In the genomic region with DNA sequence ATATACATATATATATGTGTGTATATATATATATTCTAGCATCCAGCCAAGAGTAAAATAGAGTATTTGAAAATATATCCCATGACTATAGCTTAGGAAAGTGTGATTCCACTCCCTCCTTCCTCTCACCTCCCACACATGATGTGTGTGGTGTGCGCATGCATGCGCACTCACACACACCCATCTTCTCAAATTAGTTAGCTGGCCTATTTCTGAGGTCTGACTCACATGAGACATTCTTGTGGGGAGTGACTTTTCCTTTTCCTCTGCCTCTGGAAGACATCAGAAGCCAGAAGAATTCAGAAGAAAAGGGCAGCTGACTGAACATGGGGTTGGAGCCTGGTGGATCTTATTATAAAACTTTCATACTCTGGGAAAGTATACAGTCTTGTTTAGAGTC, we compare ENCODE assay signal across 30 cellular contexts.
"Had no signal": no experiment of that assay in that cellular context is flagged by ENCODE, and none has a peak within 500 bp of the region (broad histone marks: within the 10 kb centered on the region; RNA-seq: fewer than 3 reads in every experiment).

No MANE protein-coding gene starts in this region.

- H3K36me3 Mint-ChIP-seq: stimulated activated memory B cell treated with anti-CD40 and anti-IgM and Interleukin-4, amounts not matched to agents 10 μg/mL and 1 μg/mL and 100 μg/mL, for 72 hours had no signal

- DNase-seq: natural killer cell; occipital lobe; ovary; psoas muscle; right cardiac atrium; right lobe of liver; sigmoid colon; spleen; stimulated activated CD4-positive, alpha-beta T cell treated with anti-CD3 and anti-CD28 coated beads, Interleukin-12 subunit alpha, Interleukin-12 subunit beta, amount 100 ng/mL, for 4 hours; stimulated activated CD4-positive, alpha-beta T cell treated with anti-CD3 and anti-CD28 coated beads, Interleukin-1b, Interleukin-23, amount 100 ng/mL, for 48 hours; stimulated activated CD4-positive, alpha-beta T cell treated with anti-CD3 and anti-CD28 coated beads, Interleukin-4, amount 100 ng/mL, for 1 hour; stimulated activated CD4-positive, alpha-beta T cell treated with anti-CD3 and anti-CD28 coated beads, Interleukin-4, amount 100 ng/mL, for 4 hours; stimulated activated CD8-positive, alpha-beta memory T cell treated with anti-CD3 and anti-CD28 coated beads, Interleukin-4, amount 100 ng/mL, for 48 hours; stimulated activated naive CD4-positive, alpha-beta T cell; stimulated activated naive CD8-positive, alpha-beta T cell treated with anti-CD3 and anti-CD28 coated beads, Interleukin-15, amount 100 ng/mL, for 72 hours; stimulated activated naive CD8-positive, alpha-beta T cell treated with anti-CD3 and anti-CD28 coated beads, Interleukin-15, Interleukin-2, amounts not matched to agents 100 U/mL and 50 U/mL, for 24 hours; substantia nigra; thyroid gland; trophoblast cell; upper lobe of left lung had no signal

- H3K27ac ChIP-seq: neural progenitor cell, ovary, parathyroid adenoma, psoas muscle, right lobe of liver, sigmoid colon, skin epidermis, spleen, thoracic aorta, thyroid gland, tibial nerve, upper lobe of left lung, vagina had no signal

- ATAC-seq: natural killer cell; psoas muscle; right cardiac atrium; right lobe of liver; stimulated activated memory B cell treated with anti-CD40 and anti-IgM and Interleukin-4, amounts not matched to agents 10 μg/mL and 1 μg/mL and 100 μg/mL, for 72 hours; stimulated activated naive CD8-positive, alpha-beta T cell treated with anti-CD3 and anti-CD28 coated beads, Interleukin-15, amount 100 ng/mL, for 72 hours; stimulated activated naive CD8-positive, alpha-beta T cell treated with anti-CD3 and anti-CD28 coated beads, Interleukin-15, Interleukin-2, amounts not matched to agents 100 U/mL and 50 U/mL, for 24 hours had no signal

- H3K4me1 Mint-ChIP-seq: natural killer cell; nephron; neural progenitor cell; stimulated activated memory B cell treated with anti-CD40 and anti-IgM and Interleukin-4, amounts not matched to agents 10 μg/mL and 1 μg/mL and 100 μg/mL, for 72 hours; stimulated activated naive CD8-positive, alpha-beta T cell treated with anti-CD3 and anti-CD28 coated beads, Interleukin-15, amount 100 ng/mL, for 72 hours had no signal

- H3K4me3 ChIP-seq: neural progenitor cell, ovary, psoas muscle, right lobe of liver, sigmoid colon, skin epidermis, smooth muscle cell, spleen, thoracic aorta, thyroid gland, tibial nerve, upper lobe of left lung, vagina had no signal

- H3K27ac Mint-ChIP-seq: natural killer cell; nephron; neural progenitor cell; progenitor cell of endocrine pancreas; stimulated activated memory B cell treated with anti-CD40 and anti-IgM and Interleukin-4, amounts not matched to agents 10 μg/mL and 1 μg/mL and 100 μg/mL, for 72 hours; stimulated activated naive CD8-positive, alpha-beta T cell treated with anti-CD3 and anti-CD28 coated beads, Interleukin-15, amount 100 ng/mL, for 72 hours had no signal

- H3K27me3 Mint-ChIP-seq: progenitor cell of endocrine pancreas; stimulated activated memory B cell treated with anti-CD40 and anti-IgM and Interleukin-4, amounts not matched to agents 10 μg/mL and 1 μg/mL and 100 μg/mL, for 72 hours; stimulated activated naive CD8-positive, alpha-beta T cell treated with anti-CD3 and anti-CD28 coated beads, Interleukin-15, amount 100 ng/mL, for 72 hours had no signal

- H3K4me1 ChIP-seq: neural progenitor cell, parathyroid adenoma, psoas muscle, right lobe of liver, sigmoid colon, spleen, thyroid gland, tibial nerve, upper lobe of left lung, vagina had no signal

- H3K9ac ChIP-seq: neural progenitor cell, parathyroid adenoma had no signal

- H3K4me3 Mint-ChIP-seq: natural killer cell; nephron; neural progenitor cell; stimulated activated memory B cell treated with anti-CD40 and anti-IgM and Interleukin-4, amounts not matched to agents 10 μg/mL and 1 μg/mL and 100 μg/mL, for 72 hours; stimulated activated naive CD8-positive, alpha-beta T cell treated with anti-CD3 and anti-CD28 coated beads, Interleukin-15, amount 100 ng/mL, for 72 hours had no signal

- H3K27me3 ChIP-seq: neural progenitor cell, ovary, right lobe of liver, sigmoid colon, spleen, thyroid gland, tibial nerve, upper lobe of left lung, vagina had no signal

- H3K36me3 ChIP-seq: neural progenitor cell, ovary, right lobe of liver, sigmoid colon, spleen, thoracic aorta, thyroid gland, tibial nerve, upper lobe of left lung, vagina had no signal

- H3K9me3 ChIP-seq: ovary, thoracic aorta, thyroid gland, vagina had no signal
